Comparison of ENCODE assay signal across 9 cellular contexts in the genomic region with DNA sequence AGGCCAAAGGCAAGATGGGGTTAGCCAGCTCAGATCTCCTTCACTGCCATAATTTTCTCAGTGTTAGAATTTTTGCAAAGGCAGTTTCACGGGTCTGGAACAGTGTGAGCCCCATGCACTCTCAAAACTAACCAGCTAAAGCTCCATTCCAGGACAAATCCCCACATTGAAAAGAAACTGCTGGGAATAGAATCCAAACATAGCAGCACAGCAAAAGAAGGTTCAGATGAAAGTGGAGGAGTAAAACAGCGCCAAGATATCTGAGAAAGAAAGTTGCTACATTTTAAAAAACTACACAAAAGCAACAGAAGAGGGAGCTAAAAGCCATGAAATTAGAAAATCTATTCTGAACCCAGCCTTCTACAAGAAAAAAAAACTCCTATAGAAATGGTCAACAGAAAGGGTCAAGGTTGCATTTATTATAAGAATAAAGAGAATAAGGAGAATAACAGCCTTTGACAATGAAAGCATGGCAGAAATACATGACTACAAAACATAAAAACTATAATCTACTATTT. TPM values are rescaled to one million over a fixed set of nuclear protein-coding genes. Genes with fewer than 3 reads are reported as not detected.
DNase-seq lines count a peak whose midpoint lies in the region; ATAC-seq, FAIRE-seq and TF ChIP-seq lines count a peak whose summit lies in the region.
"Had no signal": no experiment of that assay in that cellular context is flagged by ENCODE, and none has a peak within 500 bp of the region (broad histone marks: within the 10 kb centered on the region; RNA-seq: fewer than 3 reads in every experiment).

No MANE protein-coding gene starts in this region.

- peak overlapping the region; percentile 56; the same call in 1 of the 2 replicates for H3K4me3 ChIP-seq in iPS-20b (ENCODE audit: low read length)

- peak; percentile 91 for FAIRE-seq in TTC549 (lab: Jason Lieb, UNC)
- FAIRE-seq in GM12892 (lab: Jason Lieb, UNC), result no peak
- FAIRE-seq: islet of Langerhans had no signal

- TF ChIP-seq POLR2A in GM12892 (IDR thresholded peaks at IDR 0.05; ENCODE audit: low read depth, low read length), result no peak

- no peaks in the 10 kb centered on the region for H3K27me3 ChIP-seq in iPS-20b (ENCODE audit: insufficient read depth, low read length)

- CTCF ChIA-PET in HEK293T (lab: Yijun Ruan, JAX), result interaction anchor here (0.5 to 1.7 kb wide), 9 partner anchors 10 to 660 kb away, joined by 3 to 9 read pairs (median 3); partner anchors contain the start of gene SLC7A3

- no peaks in the 10 kb centered on the region; the same call in 1 of the 2 replicates for H3K4me1 ChIP-seq in iPS-20b (ENCODE audit: insufficient read depth, low read length)

- no peak for ATAC-seq in HG03342 (IDR thresholded peaks at IDR 0.05; ENCODE audit: unreplicated experiment)

- H3K27ac ChIP-seq in iPS-20b (ENCODE audit: low read length), result peak overlapping the region; percentile 96

- no peaks in the 10 kb centered on the region for H3K36me3 ChIP-seq in iPS-20b (ENCODE audit: insufficient read depth, low read depth, low read length)

- POLR2A ChIA-PET in HEK293T (lab: Yijun Ruan, JAX), result interaction anchor here (1.4 kb wide), 1 partner anchor 9 kb away, joined by 4 read pairs; no protein-coding TSS in a partner anchor

- peak overlapping the region; percentile 78 for H3K9ac ChIP-seq in iPS-20b (ENCODE audit: low read depth, low read length)

- H3K9me3 ChIP-seq in iPS-20b (ENCODE audit: insufficient read depth, low read depth, low read length), result no peaks in the 10 kb centered on the region

- DNase-seq in CD1c-positive myeloid dendritic cell (ENCODE audit: extremely low spot score) (peak; percentile 34), HEK293T (ENCODE audit: extremely low spot score) (peak; percentile 23), GM12892 (ENCODE audit: insufficient read length) (no peak), T-helper 9 cell (no peak)
- no peak for DNase-seq in activated naive CD4-positive, alpha-beta T cell (lab: John Stamatoyannopoulos, UW)

TF ChIP-seq in HEK293T, 16 proteins besides CTCF, POLR2A, EP300 and RAD21:
- TF ChIP-seq ZNF384 (IDR thresholded peaks at IDR 0.05) (peak; percentile 78), SUZ12 (IDR thresholded peaks at IDR 0.05) (no peak)

RNA-seq across cellular contexts. Expression of gene SLC7A3, which starts 39.6 kb away (rescaled TPM):
- polyA plus RNA-seq in GM12892 (2012; ENCODE audit: missing spikeins), result not detected

Comparison
In these comparisons a context has a peak if more than half of its experiments do, and no peak if none do; other contexts are left out.
1. DNase-seq: peak in CD1c-positive myeloid dendritic cell (single experiment) and HEK293T (single experiment); none in activated naive CD4-positive, alpha-beta T cell (0 of 4), GM12892 (single experiment) and T-helper 9 cell (single experiment).